In genomic region chr4:85732124-85732523, GRCh38 we compare ENCODE assay signal across 12 cellular contexts.
A peak's percentile ranks its signal among the peaks of the same experiment; 100 is the strongest.
DNase-seq lines count a peak whose midpoint lies in the region; ATAC-seq, FAIRE-seq and TF ChIP-seq lines count a peak whose summit lies in the region.
"Had no signal": no experiment of that assay in that cellular context is flagged by ENCODE, and none has a peak within 500 bp of the region (broad histone marks: within the 10 kb centered on the region; RNA-seq: fewer than 3 reads in every experiment).

No MANE protein-coding gene starts in this region.

- dilution Hi-C loops in endothelial cell of umbilical vein (cut with MboI; ENCODE audit: extremely low pct_ligation_motif_present, low sequenced_read_pairs) = no loop called here

- WGBS in sigmoid colon, 2 donors = 19 to 30% methylated on average over 1 of the region's 1 CpG

- in situ Hi-C loops in KBM-7 (cut with MboI; ENCODE audit: low pct_unique_long_range_greater_than_20kb, low sequenced_read_pairs) = no loop called here

- TF ChIP-seq EP300 in sigmoid colon (IDR thresholded peaks at IDR 0.05) = no peak

- TF ChIP-seq POLR2A in endothelial cell of umbilical vein (IDR thresholded peaks at IDR 0.05; ENCODE audit: low read depth, low read length) (no peak), sigmoid colon (IDR thresholded peaks at IDR 0.05) (no peak)

- POLR2A ChIA-PET in endothelial cell of umbilical vein (lab: Charles Lee) = no interaction called here

- H3K27me3 ChIP-seq in endothelial cell of umbilical vein (ENCODE audit: control insufficient read depth in 2 of 2, insufficient read depth in 2 of 2, low read length in 2 of 2) (no peaks in the 10 kb centered on the region), sigmoid colon (no peaks in the 10 kb centered on the region)
- H3K27me3 ChIP-seq: brain microvascular endothelial cell had no signal

- peak; percentile 86 for ATAC-seq in GM18519 (IDR thresholded peaks at IDR 0.05; ENCODE audit: low FRiP score, unreplicated experiment)
- peak; percentile 75 for ATAC-seq in HG02759 (IDR thresholded peaks at IDR 0.05; ENCODE audit: unreplicated experiment)

- H3K36me3 ChIP-seq in endothelial cell of umbilical vein (ENCODE audit: control insufficient read depth in 2 of 2, extremely low read depth in 1 of 2, insufficient read depth in 2 of 2, low read length in 2 of 2) (no peaks in the 10 kb centered on the region), sigmoid colon (no peaks in the 10 kb centered on the region)
- H3K36me3 ChIP-seq: brain microvascular endothelial cell had no signal

- no peak overlapping the region for H2AFZ ChIP-seq in endothelial cell of umbilical vein (ENCODE audit: low read depth, low read length)

- H3K9ac ChIP-seq in endothelial cell of umbilical vein (replicated peaks; ENCODE audit: extremely low read depth, insufficient read depth, low read length) = no peak overlapping the region

- FAIRE-seq in endothelial cell of umbilical vein (lab: Jason Lieb, UNC) = no peak
- FAIRE-seq: H54 had no signal

- H3K27ac ChIP-seq in endothelial cell of umbilical vein (ENCODE audit: insufficient read depth, low read depth, low read length) = no peak overlapping the region
- no peak overlapping the region for H3K27ac ChIP-seq in sigmoid colon
- H3K27ac ChIP-seq: brain microvascular endothelial cell had no signal

- no peak overlapping the region for H3K4me3 ChIP-seq in endothelial cell of umbilical vein (replicated peaks in 1 of 3; ENCODE audit: insufficient read depth in 1 of 3, low read depth in 1 of 3, low read length in 3 of 3)
- no peak overlapping the region for H3K4me3 ChIP-seq in sigmoid colon

- H3K4me2 ChIP-seq in endothelial cell of umbilical vein (ENCODE audit: insufficient read depth, low read length) = no peak overlapping the region

- H4K20me1 ChIP-seq in endothelial cell of umbilical vein (replicated peaks; ENCODE audit: control insufficient read depth, extremely low read depth, insufficient read depth, low read length) = no peaks in the 10 kb centered on the region

- no peaks in the 10 kb centered on the region for H3K9me3 ChIP-seq in endothelial cell of umbilical vein (replicated peaks; ENCODE audit: control insufficient read depth, insufficient read depth, low read length)
- no peaks in the 10 kb centered on the region for H3K9me3 ChIP-seq in sigmoid colon

- H3K9me1 ChIP-seq in endothelial cell of umbilical vein (replicated peaks; ENCODE audit: control insufficient read depth, extremely low read depth, insufficient read depth, low read length) = no peaks in the 10 kb centered on the region

- H3K4me1 ChIP-seq in endothelial cell of umbilical vein (ENCODE audit: control insufficient read depth, extremely low read depth, insufficient read depth, low read length) = peaks cover 7% of the 10 kb centered on the region
- H3K4me1 ChIP-seq in sigmoid colon = peaks cover 0 to 14% (median 6%) of the 10 kb centered on the region in 4 donors

- intact Hi-C loops in endothelial cell of umbilical vein (cut with micrococcal nuclease) (no loop called here), posterior cingulate gyrus (cut with DNase I) (no loop called here), sigmoid colon (cut with DNase I) (no loop called here)

- no TSS peak for BruUV-seq in endothelial cell of umbilical vein (replicated peaks; lab: Mats Ljungman, UMichigan)

- no peaks in the 10 kb centered on the region for H3K79me2 ChIP-seq in endothelial cell of umbilical vein (ENCODE audit: control insufficient read depth, insufficient read depth, low read length)

- TF ChIP-seq CTCF in endothelial cell of umbilical vein (IDR thresholded peaks at IDR 0.05; ENCODE audit: extremely low read depth in 1 of 2, insufficient read depth in 1 of 2, low read depth in 1 of 2, low read length in 2 of 2) = no peak
- TF ChIP-seq CTCF in sigmoid colon (IDR thresholded peaks at IDR 0.05) = no peak

- CTCF ChIA-PET in endothelial cell of umbilical vein (lab: Charles Lee) = interaction anchor here (0.7 to 1.9 kb wide), 4 partner anchors 9 to 24 kb away, joined by 3 to 8 read pairs (median 4); no protein-coding TSS in a partner anchor

- DNase-seq in NCI-H1105 (lab: John Stamatoyannopoulos, UW) (peak; percentile 72), endothelial cell of umbilical vein (ENCODE audit: low read depth, low spot score) (peak; percentile 27), posterior cingulate gyrus (no peak), sigmoid colon (no peak), KBM-7 (no peak)
- DNase-seq in stimulated activated naive CD4-positive, alpha-beta T cell treated with Interleukin-2 at 50 U/mL for 16 hours (lab: John Stamatoyannopoulos, UW) = no peak
- DNase-seq: activated CD4-positive, CD25-positive, alpha-beta regulatory T cell; brain microvascular endothelial cell; NCI-H446 had no signal

TF ChIP-seq in endothelial cell of umbilical vein, 7 proteins besides CTCF, POLR2A, EP300 and RAD21:
- no peak for TF ChIP-seq MYC (IDR thresholded peaks at IDR 0.05; ENCODE audit: low read depth, low read length)

Comparison
In these comparisons a context has a peak if more than half of its experiments do, and no peak if none do; other contexts are left out.
1. DNase-seq: peak in NCI-H1105 (single experiment) and endothelial cell of umbilical vein (single experiment); none in posterior cingulate gyrus (0 of 10), sigmoid colon (single experiment), KBM-7 (single experiment) and stimulated activated naive CD4-positive, alpha-beta T cell treated with Interleukin-2 at 50 U/mL for 16 hours (single experiment).